Comparison of ENCODE assay signal across 18 cellular contexts in genomic region chr4:21742326-21742725, GRCh38.
DNase-seq lines count a peak whose midpoint lies in the region; ATAC-seq and TF ChIP-seq lines count a peak whose summit lies in the region.
"Had no signal": no experiment of that assay in that cellular context is flagged by ENCODE, and none has a peak within 500 bp of the region (broad histone marks: within the 10 kb centered on the region; RNA-seq: fewer than 3 reads in every experiment).

No MANE protein-coding gene starts in this region.

- POLR2A ChIA-PET in PC-3 (lab: Charles Lee; ENCODE audit: unreplicated experiment): no interaction called here

- CTCF ChIA-PET in PC-3 (lab: Charles Lee): no interaction called here
- CTCF ChIA-PET in activated CD8-positive, alpha-beta memory T cell treated with anti-CD3 and anti-CD28 coated beads, Interleukin-2, amount 10 ng/mL, durations not matched to agents 7 days and 5 days (lab: Charles Lee): no interaction called here

- H4K20me1 ChIP-seq in PC-3 (ENCODE audit: low read length): no peaks in the 10 kb centered on the region
- H4K20me1 ChIP-seq: BLaER1 treated with 17β-estradiol and CSF1 and Interleukin-3, amounts not matched to agents 10 nM and 100 nM had no signal

- no peak overlapping the region for H3K4me3 ChIP-seq in AG09309 (ENCODE audit: control insufficient read depth, low read depth, low read length)
- no peak overlapping the region for H3K4me3 ChIP-seq in PC-3 (ENCODE audit: low read length)
- H3K4me3 ChIP-seq in foreskin fibroblast (ENCODE audit: low read depth in 1 of 2, low read length in 2 of 2): no peak overlapping the region
- H3K4me3 ChIP-seq: BLaER1 treated with 17β-estradiol and CSF1 and Interleukin-3, amounts not matched to agents 10 nM and 100 nM; GM12878; HAP-1 had no signal

- no peaks in the 10 kb centered on the region for H3K4me1 Mint-ChIP-seq in activated CD8-positive, alpha-beta memory T cell treated with anti-CD3 and anti-CD28 coated beads, Interleukin-2, amount 10 ng/mL, durations not matched to agents 7 days and 5 days
- H3K4me1 Mint-ChIP-seq: CD4-positive, CD25-positive, alpha-beta regulatory T cell had no signal

- intact Hi-C loops in PC-3 (cut with micrococcal nuclease): no loop called here

- H3K9me3 Mint-ChIP-seq in activated CD8-positive, alpha-beta memory T cell treated with anti-CD3 and anti-CD28 coated beads, Interleukin-2, amount 10 ng/mL, durations not matched to agents 7 days and 5 days (ENCODE audit: low read depth): no peaks in the 10 kb centered on the region

- H3K4me3 Mint-ChIP-seq in activated CD8-positive, alpha-beta memory T cell treated with anti-CD3 and anti-CD28 coated beads, Interleukin-2, amount 10 ng/mL, durations not matched to agents 7 days and 5 days: no peak overlapping the region
- H3K4me3 Mint-ChIP-seq: CD4-positive, CD25-positive, alpha-beta regulatory T cell had no signal

- peak overlapping the region; percentile 25; the same call in 1 of the 2 replicates for H3K4me2 ChIP-seq in PC-3 (ENCODE audit: low read length)
- H3K4me2 ChIP-seq: BLaER1 treated with 17β-estradiol and CSF1 and Interleukin-3, amounts not matched to agents 10 nM and 100 nM had no signal

- peaks cover 17% of the 10 kb centered on the region for H3K4me1 ChIP-seq in PC-3 (ENCODE audit: insufficient read depth, low read length)
- H3K4me1 ChIP-seq: BLaER1 treated with 17β-estradiol and CSF1 and Interleukin-3, amounts not matched to agents 10 nM and 100 nM; HAP-1 had no signal

- no peaks in the 10 kb centered on the region for H3K9me2 ChIP-seq in PC-3 (replicated peaks; ENCODE audit: low read length)

- no TSS peak for BruUV-seq in PC-3 (replicated peaks; lab: Mats Ljungman, UMichigan)

- TF ChIP-seq CTCF in AG09309 (IDR thresholded peaks at IDR 0.05; ENCODE audit: control insufficient read depth, insufficient read depth, low read depth, low read length, missing control alignments): no peak
- TF ChIP-seq CTCF in PC-3 (conservative IDR thresholded peaks at IDR 0.05; ENCODE audit: low read depth, low read length): no peak
- no peak for TF ChIP-seq CTCF in foreskin fibroblast (IDR thresholded peaks at IDR 0.05; ENCODE audit: low read depth, low read length)

- H3K36me3 ChIP-seq in PC-3 (ENCODE audit: low read depth, low read length): no peaks in the 10 kb centered on the region
- H3K36me3 ChIP-seq: BLaER1 treated with 17β-estradiol and CSF1 and Interleukin-3, amounts not matched to agents 10 nM and 100 nM; HAP-1 had no signal

- peaks cover 10% of the 10 kb centered on the region for H3K27me3 ChIP-seq in PC-3 (ENCODE audit: low read length)
- H3K27me3 ChIP-seq: BLaER1 treated with 17β-estradiol and CSF1 and Interleukin-3, amounts not matched to agents 10 nM and 100 nM had no signal

- no peaks in the 10 kb centered on the region for H3K79me2 ChIP-seq in PC-3 (ENCODE audit: low read length)

- H3K36me3 Mint-ChIP-seq in activated CD8-positive, alpha-beta memory T cell treated with anti-CD3 and anti-CD28 coated beads, Interleukin-2, amount 10 ng/mL, durations not matched to agents 7 days and 5 days: no peaks in the 10 kb centered on the region
- H3K36me3 Mint-ChIP-seq: CD4-positive, CD25-positive, alpha-beta regulatory T cell had no signal

- no peaks in the 10 kb centered on the region for H3K9me3 ChIP-seq in PC-3 (ENCODE audit: low read length)
- H3K9me3 ChIP-seq: BLaER1 treated with 17β-estradiol and CSF1 and Interleukin-3, amounts not matched to agents 10 nM and 100 nM; HAP-1 had no signal

- no peak overlapping the region for H2AFZ ChIP-seq in PC-3 (ENCODE audit: low read length)

- H3K27me3 Mint-ChIP-seq in activated CD8-positive, alpha-beta memory T cell treated with anti-CD3 and anti-CD28 coated beads, Interleukin-2, amount 10 ng/mL, durations not matched to agents 7 days and 5 days: no peaks in the 10 kb centered on the region
- H3K27me3 Mint-ChIP-seq: CD4-positive, CD25-positive, alpha-beta regulatory T cell had no signal

- H3F3A ChIP-seq in PC-3 (ENCODE audit: low read length, unreplicated experiment): no peaks in the 10 kb centered on the region

- no peak overlapping the region for H3K9ac ChIP-seq in PC-3 (ENCODE audit: low read length)
- H3K9ac ChIP-seq: BLaER1 treated with 17β-estradiol and CSF1 and Interleukin-3, amounts not matched to agents 10 nM and 100 nM had no signal

- no peak overlapping the region for H3K27ac Mint-ChIP-seq in activated CD8-positive, alpha-beta memory T cell treated with anti-CD3 and anti-CD28 coated beads, Interleukin-2, amount 10 ng/mL, durations not matched to agents 7 days and 5 days
- H3K27ac Mint-ChIP-seq: CD4-positive, CD25-positive, alpha-beta regulatory T cell had no signal

- ATAC-seq in PC-3: peak; percentile 27; the same call in 1 of the 2 replicates
- ATAC-seq in GM21717 (IDR thresholded peaks at IDR 0.05; ENCODE audit: unreplicated experiment): no peak
- no peak for ATAC-seq in activated CD8-positive, alpha-beta memory T cell treated with anti-CD3 and anti-CD28 coated beads, Interleukin-2, amount 10 ng/mL, durations not matched to agents 7 days and 5 days
- ATAC-seq: GM12878, HepG2 had no signal

- peak; percentile 58 for DNase-seq in AG09309 (ENCODE audit: low read depth)
- peak; percentile 17 for DNase-seq in GM04503 (ENCODE audit: low read depth)
- peak; percentile 62 for DNase-seq in PC-3
- DNase-seq in foreskin fibroblast: peak; percentile 15 to 39
- DNase-seq in activated CD8-positive, alpha-beta memory T cell treated with anti-CD3 and anti-CD28 coated beads, Interleukin-2, amount 10 ng/mL, durations not matched to agents 7 days and 5 days: no peak
- no peak for DNase-seq in cerebellar nuclear complex (lab: John Stamatoyannopoulos, UW)
- DNase-seq: AML-193; Calu3; CD4-positive, CD25-positive, alpha-beta regulatory T cell; DMS 273 treated with DMSO at 0.1 percent for 48 hours; DMS79; GF-D8 had no signal

- H3K27ac ChIP-seq in PC-3 (ENCODE audit: low read length): no peak overlapping the region
- H3K27ac ChIP-seq: 22Rv1; BLaER1 treated with 17β-estradiol and CSF1 and Interleukin-3, amounts not matched to agents 10 nM and 100 nM had no signal

Comparison
In these comparisons a context has a peak if more than half of its experiments do, and no peak if none do; other contexts are left out.
1. DNase-seq: peak in AG09309 (single experiment), GM04503 (single experiment), PC-3 (single experiment) and foreskin fibroblast (2 of 2); none in activated CD8-positive, alpha-beta memory T cell treated with anti-CD3 and anti-CD28 coated beads, Interleukin-2, amount 10 ng/mL, durations not matched to agents 7 days and 5 days (single experiment) and cerebellar nuclear complex (0 of 2).